In genomic region chr3:194327030-194327413, GRCh38 we compare ENCODE assay signal across 2 cellular contexts.
A peak's percentile ranks its signal among the peaks of the same experiment; 100 is the strongest.
TF ChIP-seq lines count a peak whose summit lies in the region.

No MANE protein-coding gene starts in this region.

TF ChIP-seq in IMR-90, 13 proteins besides CTCF, POLR2A, EP300 and RAD21:
- no peak for TF ChIP-seq MAFK (IDR thresholded peaks at IDR 0.05; ENCODE audit: low read depth, low read length)
- TF ChIP-seq RCOR1 (IDR thresholded peaks at IDR 0.05; ENCODE audit: insufficient replicate concordance, low read length), result no peak
- TF ChIP-seq CHD1 (IDR thresholded peaks at IDR 0.05; ENCODE audit: low read depth, low read length), result no peak
- TF ChIP-seq MXI1 (IDR thresholded peaks at IDR 0.05; ENCODE audit: borderline replicate concordance, low read depth, low read length), result no peak
- no peak for TF ChIP-seq BHLHE40 (IDR thresholded peaks at IDR 0.05; ENCODE audit: low read depth, low read length)
- TF ChIP-seq FOS (IDR thresholded peaks at IDR 0.05; ENCODE audit: low read depth, low read length), result no peak
- no peak for TF ChIP-seq MAZ (IDR thresholded peaks at IDR 0.05; ENCODE audit: borderline replicate concordance, low read depth, low read length)
- TF ChIP-seq SMC3 (IDR thresholded peaks at IDR 0.05; ENCODE audit: low read depth, low read length), result no peak
- no peak for TF ChIP-seq CEBPB (IDR thresholded peaks at IDR 0.05; ENCODE audit: low read depth, low read length)
- TF ChIP-seq RFX5 (IDR thresholded peaks at IDR 0.05; ENCODE audit: low read depth, low read length), result no peak
- TF ChIP-seq USF2 (IDR thresholded peaks at IDR 0.05; ENCODE audit: low read depth, low read length), result no peak
- TF ChIP-seq ELK1 (IDR thresholded peaks at IDR 0.05; ENCODE audit: borderline replicate concordance, low read depth, low read length), result no peak
- no peak for TF ChIP-seq NFE2L2 (IDR thresholded peaks at IDR 0.05; ENCODE audit: low read depth, low read length)

TF ChIP-seq in GM12878, 131 proteins besides CTCF, POLR2A, EP300 and RAD21:
- TF ChIP-seq E2F4 (IDR thresholded peaks at IDR 0.05; ENCODE audit: low read depth, low read length), result no peak
- TF ChIP-seq ZNF217 (IDR thresholded peaks at IDR 0.05), result peak; percentile 33; the same call in 1 of the 2 replicates
- TF ChIP-seq NBN (IDR thresholded peaks at IDR 0.05), result peak; percentile 13; the same call in 1 of the 2 replicates
- TF ChIP-seq PBX3 (IDR thresholded peaks at IDR 0.05; ENCODE audit: insufficient replicate concordance, low read depth, low read length), result no peak
- no peak for TF ChIP-seq LARP7 (IDR thresholded peaks at IDR 0.05)
- TF ChIP-seq MLLT1 (IDR thresholded peaks at IDR 0.05), result 0 out of 2 replicates have a peak, but pooled peaks have one; percentile 58
- TF ChIP-seq RUNX3 (IDR thresholded peaks at IDR 0.05; ENCODE audit: low read length), result peak; percentile 47
- TF ChIP-seq ATF3 (IDR thresholded peaks at IDR 0.05; ENCODE audit: borderline replicate concordance, extremely low read depth, low read depth, low read length), result no peak
- no peak for TF ChIP-seq DPF2 (IDR thresholded peaks at IDR 0.05)
- TF ChIP-seq POU2F2 (IDR thresholded peaks at IDR 0.05; ENCODE audit: borderline replicate concordance, low read depth, low read length), result no peak
TF ChIP-seq in GM12878: peak in this region for 4.
